Comparison of ENCODE assay signal across 33 cellular contexts in genomic region chr1:76048194-76048593, GRCh38. TPM values are rescaled to one million over a fixed set of nuclear protein-coding genes. Genes with fewer than 3 reads are reported as not detected.
"Had no signal": no experiment of that assay in that cellular context is flagged by ENCODE, and none has a peak within 500 bp of the region (broad histone marks: within the 10 kb centered on the region; RNA-seq: fewer than 3 reads in every experiment).

No MANE protein-coding gene starts in this region.

- FAIRE-seq: astrocyte had no signal

- H3K36me3 Mint-ChIP-seq: activated naive CD4-positive, alpha-beta T cell treated with anti-CD3 and anti-CD28 coated beads, Interleukin-2, amount 10 ng/mL, durations not matched to agents 7 days and 5 days; immature natural killer cell; naive B cell; stimulated activated memory B cell treated with anti-CD40 and anti-IgM and Interleukin-4, amounts not matched to agents 10 μg/mL and 1 μg/mL and 100 μg/mL, for 72 hours had no signal

- H3K4me1 Mint-ChIP-seq: naive B cell; stimulated activated memory B cell treated with anti-CD40 and anti-IgM and Interleukin-4, amounts not matched to agents 10 μg/mL and 1 μg/mL and 100 μg/mL, for 72 hours had no signal

- H3K27ac Mint-ChIP-seq: activated CD4-positive, alpha-beta memory T cell treated with anti-CD3 and anti-CD28 coated beads, Interleukin-2, amount 10 ng/mL, durations not matched to agents 7 days and 5 days; activated CD4-positive, alpha-beta T cell treated with anti-CD3 and anti-CD28 coated beads, Interleukin-2, amount 10 ng/mL, durations not matched to agents 24 days and 14 days; activated naive CD4-positive, alpha-beta T cell treated with anti-CD3 and anti-CD28 coated beads, Interleukin-2, amount 10 ng/mL, durations not matched to agents 7 days and 5 days; activated naive CD8-positive, alpha-beta T cell treated with anti-CD3 and anti-CD28 coated beads, Interleukin-2, amount 10 ng/mL, durations not matched to agents 7 days and 5 days; activated T-cell treated with anti-CD3 and anti-CD28 coated beads, Interleukin-2, amount 50 U/mL, for 24 hours; effector memory CD8-positive, alpha-beta T cell; immature natural killer cell; naive B cell; progenitor cell of endocrine pancreas; stimulated activated memory B cell treated with anti-CD40 and anti-IgM and Interleukin-4, amounts not matched to agents 10 μg/mL and 1 μg/mL and 100 μg/mL, for 72 hours; stimulated activated naive CD8-positive, alpha-beta T cell treated with anti-CD3 and anti-CD28 coated beads, Interleukin-15, amount 100 ng/mL, for 72 hours had no signal

- ATAC-seq: effector memory CD8-positive, alpha-beta T cell; gastrocnemius medialis; stimulated activated memory B cell treated with anti-CD40 and anti-IgM and Interleukin-4, amounts not matched to agents 10 μg/mL and 1 μg/mL and 100 μg/mL, for 72 hours; stimulated activated naive CD8-positive, alpha-beta T cell treated with anti-CD3 and anti-CD28 coated beads, Interleukin-15, amount 100 ng/mL, for 72 hours had no signal

- DNase-seq: activated CD4-positive, alpha-beta memory T cell treated with anti-CD3 and anti-CD28 coated beads, Interleukin-2, amount 10 ng/mL, durations not matched to agents 7 days and 5 days; activated CD4-positive, alpha-beta T cell treated with anti-CD3 and anti-CD28 coated beads, Interleukin-2, amount 10 ng/mL, durations not matched to agents 24 days and 14 days; activated CD4-positive, CD25-positive, alpha-beta regulatory T cell treated with anti-CD3 and anti-CD28 coated beads, Interleukin-2, amount 50 U/mL, for 72 hours; activated CD8-positive, alpha-beta memory T cell treated with anti-CD3 and anti-CD28 coated beads, Interleukin-2, amount 50 U/mL, for 48 hours; activated gamma-delta T cell; activated naive CD4-positive, alpha-beta T cell treated with anti-CD3 and anti-CD28 coated beads, Interleukin-2, amount 10 ng/mL, durations not matched to agents 7 days and 5 days; activated naive CD8-positive, alpha-beta T cell treated with anti-CD3 and anti-CD28 coated beads, Interleukin-2, amount 10 ng/mL, durations not matched to agents 7 days and 5 days; activated T-cell treated with anti-CD3 and anti-CD28 coated beads, Interleukin-2, amount 50 U/mL, for 24 hours; caudate nucleus; cortex of kidney; effector memory CD8-positive, alpha-beta T cell; erythroblast; gastrocnemius medialis; hypothalamus; immature natural killer cell; kidney; left colon; mammary epithelial cell; naive B cell; ovary; sigmoid colon; small intestine; stimulated activated CD4-positive, alpha-beta T cell treated with anti-CD3 and anti-CD28 coated beads, Interleukin-1b, Interleukin-23, amount 100 ng/mL, for 48 hours; stimulated activated CD4-positive, alpha-beta T cell treated with anti-CD3 and anti-CD28 coated beads, Interleukin-4, amount 100 ng/mL, for 4 hours; stimulated activated CD8-positive, alpha-beta memory T cell treated with anti-CD3 and anti-CD28 coated beads, Interleukin-4, amount 100 ng/mL, for 48 hours; stimulated activated naive CD8-positive, alpha-beta T cell treated with anti-CD3 and anti-CD28 coated beads, Interleukin-15, amount 100 ng/mL, for 72 hours; substantia nigra; T1000; upper lobe of left lung; WERI-Rb-1 had no signal

- H3K9me3 Mint-ChIP-seq: activated CD4-positive, alpha-beta memory T cell treated with anti-CD3 and anti-CD28 coated beads, Interleukin-2, amount 10 ng/mL, durations not matched to agents 7 days and 5 days; activated CD4-positive, alpha-beta T cell treated with anti-CD3 and anti-CD28 coated beads, Interleukin-2, amount 10 ng/mL, durations not matched to agents 24 days and 14 days; activated naive CD4-positive, alpha-beta T cell treated with anti-CD3 and anti-CD28 coated beads, Interleukin-2, amount 10 ng/mL, durations not matched to agents 7 days and 5 days; activated T-cell treated with anti-CD3 and anti-CD28 coated beads, Interleukin-2, amount 50 U/mL, for 24 hours; effector memory CD8-positive, alpha-beta T cell; stimulated activated memory B cell treated with anti-CD40 and anti-IgM and Interleukin-4, amounts not matched to agents 10 μg/mL and 1 μg/mL and 100 μg/mL, for 72 hours; stimulated activated naive CD8-positive, alpha-beta T cell treated with anti-CD3 and anti-CD28 coated beads, Interleukin-15, amount 100 ng/mL, for 72 hours had no signal

- H3K4me3 Mint-ChIP-seq: activated CD4-positive, alpha-beta memory T cell treated with anti-CD3 and anti-CD28 coated beads, Interleukin-2, amount 10 ng/mL, durations not matched to agents 7 days and 5 days; activated CD4-positive, alpha-beta T cell treated with anti-CD3 and anti-CD28 coated beads, Interleukin-2, amount 10 ng/mL, durations not matched to agents 24 days and 14 days; activated naive CD4-positive, alpha-beta T cell treated with anti-CD3 and anti-CD28 coated beads, Interleukin-2, amount 10 ng/mL, durations not matched to agents 7 days and 5 days; activated naive CD8-positive, alpha-beta T cell treated with anti-CD3 and anti-CD28 coated beads, Interleukin-2, amount 10 ng/mL, durations not matched to agents 7 days and 5 days; activated T-cell treated with anti-CD3 and anti-CD28 coated beads, Interleukin-2, amount 50 U/mL, for 24 hours; effector memory CD8-positive, alpha-beta T cell; immature natural killer cell; naive B cell; stimulated activated memory B cell treated with anti-CD40 and anti-IgM and Interleukin-4, amounts not matched to agents 10 μg/mL and 1 μg/mL and 100 μg/mL, for 72 hours; stimulated activated naive CD8-positive, alpha-beta T cell treated with anti-CD3 and anti-CD28 coated beads, Interleukin-15, amount 100 ng/mL, for 72 hours had no signal

RNA-seq across cellular contexts. Expression of gene ST6GALNAC3, which starts 26.4 kb away (rescaled TPM):
- total RNA-seq: activated CD4-positive, alpha-beta memory T cell treated with anti-CD3 and anti-CD28 coated beads, Interleukin-2, amount 10 ng/mL, durations not matched to agents 7 days and 5 days had no signal
- polyA plus RNA-seq: immature natural killer cell had no signal
